ENCODE assay signal across 11 cellular contexts in the genomic region with DNA sequence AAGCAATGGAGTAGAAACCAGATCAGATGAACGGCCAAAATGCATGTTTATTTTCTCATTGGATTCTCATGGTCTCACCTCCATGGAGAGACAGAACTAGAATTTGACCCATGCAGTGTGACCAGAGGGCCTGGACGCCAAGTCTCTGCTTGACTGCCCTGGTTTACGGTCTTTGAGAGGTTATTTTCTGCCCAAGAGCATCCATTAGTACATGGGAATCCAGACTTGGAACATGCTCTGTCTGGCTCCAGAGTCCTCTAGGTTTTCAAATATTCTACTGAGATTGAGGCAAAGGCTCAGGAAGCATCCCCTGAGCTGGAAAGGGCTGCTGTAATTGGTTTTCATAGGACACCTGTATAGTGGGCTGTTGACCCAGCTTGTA. TPM values are rescaled to one million over a fixed set of nuclear protein-coding genes. Genes with fewer than 3 reads are reported as not detected.
A peak's percentile ranks its signal among the peaks of the same experiment; 100 is the strongest.
DNase-seq lines count a peak whose midpoint lies in the region; ATAC-seq and TF ChIP-seq lines count a peak whose summit lies in the region.
"Had no signal": no experiment of that assay in that cellular context is flagged by ENCODE, and none has a peak within 500 bp of the region (broad histone marks: within the 10 kb centered on the region; RNA-seq: fewer than 3 reads in every experiment).

No MANE protein-coding gene starts in this region.

- peaks cover 15% of the 10 kb centered on the region; the same call in 1 of the 2 replicates for H3F3A ChIP-seq in GM23248 (ENCODE audit: insufficient read depth)

- H3K27ac ChIP-seq in CD4-positive, alpha-beta T cell (ENCODE audit: low read depth, low read length) = no peak overlapping the region
- H3K27ac ChIP-seq in GM23248 (peak overlapping the region; percentile 72), adipose tissue (ENCODE audit: low read depth, low read length) (peak overlapping the region; percentile 17)
- no peak overlapping the region for H3K27ac ChIP-seq in naive thymus-derived CD4-positive, alpha-beta T cell (ENCODE audit: low read depth, low read length)

- peaks cover 8% of the 10 kb centered on the region for H3K9me3 Mint-ChIP-seq in CD4-positive, alpha-beta T cell
- peaks cover 0 to 10% (median 3%) of the 10 kb centered on the region in 11 donors for H3K9me3 Mint-ChIP-seq in naive thymus-derived CD4-positive, alpha-beta T cell

- no peak for TF ChIP-seq CTCF in CD4-positive, alpha-beta T cell (IDR thresholded peaks at IDR 0.05)

- H3K4me3 Mint-ChIP-seq in CD4-positive, alpha-beta T cell = peak overlapping the region; percentile 57
- H3K4me3 Mint-ChIP-seq in naive thymus-derived CD4-positive, alpha-beta T cell = peak overlapping the region in 7 of 10 donors; percentile 56 to 90 (median 69)

- no peak for ATAC-seq in CD4-positive, alpha-beta T cell (ENCODE audit: poor library complexity)
- no peak for ATAC-seq in naive thymus-derived CD4-positive, alpha-beta T cell
- ATAC-seq in GM19467 (IDR thresholded peaks at IDR 0.05; ENCODE audit: unreplicated experiment) = no peak
- no peak for ATAC-seq in GM21447 (IDR thresholded peaks at IDR 0.05; ENCODE audit: unreplicated experiment)

- in situ Hi-C loops in GM23248 (cut with MboI) = no loop called here

- no peaks in the 10 kb centered on the region for H3K9me2 ChIP-seq in GM23248 (ENCODE audit: insufficient read depth)

- no peak for DNase-seq in CD4-positive, alpha-beta T cell
- DNase-seq in GM23248 = peak; percentile 8
- no peak for DNase-seq in naive thymus-derived CD4-positive, alpha-beta T cell
- DNase-seq in CD1c-positive myeloid dendritic cell (ENCODE audit: extremely low spot score) = no peak
- no peak for DNase-seq in inferior parietal cortex (ENCODE audit: extremely low spot score)
- DNase-seq: GOT3; stimulated activated naive CD8-positive, alpha-beta T cell treated with anti-CD3 and anti-CD28 coated beads, Interleukin-15, amount 100 ng/mL, for 72 hours had no signal

- intact Hi-C loops in CD4-positive, alpha-beta T cell (cut with DNase I, micrococcal nuclease) = no loop called here
- intact Hi-C loops in naive thymus-derived CD4-positive, alpha-beta T cell (cut with micrococcal nuclease) = loop anchor here in 1 of 2 donors (5.0 kb wide), 1 partner anchor 61 kb away; no protein-coding TSS in a partner anchor

- peak overlapping the region; percentile 78 for H3K9ac ChIP-seq in GM23248

- no peaks in the 10 kb centered on the region for H3K36me3 ChIP-seq in GM23248 (ENCODE audit: low read depth)
- H3K36me3 ChIP-seq in naive thymus-derived CD4-positive, alpha-beta T cell (ENCODE audit: control insufficient read depth in 2 of 3, insufficient read depth in 3 of 3, low read length in 3 of 3) = no peaks in the 10 kb centered on the region
- H3K36me3 ChIP-seq: prostate gland had no signal

- H3K4me2 ChIP-seq in GM23248 (ENCODE audit: unreplicated experiment) = peak overlapping the region; percentile 97

- no peaks in the 10 kb centered on the region for H3K9me3 ChIP-seq in CD4-positive, alpha-beta T cell (ENCODE audit: control insufficient read depth, low read length)
- H3K9me3 ChIP-seq in GM23248 (ENCODE audit: low read depth) = no peaks in the 10 kb centered on the region
- no peaks in the 10 kb centered on the region for H3K9me3 ChIP-seq in naive thymus-derived CD4-positive, alpha-beta T cell (ENCODE audit: control insufficient read depth in 2 of 3, low read length in 3 of 3)
- H3K9me3 ChIP-seq: prostate gland had no signal

- no peaks in the 10 kb centered on the region for H3K36me3 Mint-ChIP-seq in CD4-positive, alpha-beta T cell (ENCODE audit: low read depth)
- H3K36me3 Mint-ChIP-seq in naive thymus-derived CD4-positive, alpha-beta T cell = peaks cover 0 to 7% (median 0%) of the 10 kb centered on the region in 5 donors

- CTCF ChIA-PET in CD4-positive, alpha-beta T cell (lab: Charles Lee) = no interaction called here
- CTCF ChIA-PET in naive thymus-derived CD4-positive, alpha-beta T cell (lab: Charles Lee) = no interaction called here

- no peak overlapping the region for H3K27ac Mint-ChIP-seq in CD4-positive, alpha-beta T cell
- peak overlapping the region in 1 of 9 donors; percentile 85 for H3K27ac Mint-ChIP-seq in naive thymus-derived CD4-positive, alpha-beta T cell

- peak overlapping the region; percentile 96 for H2AFZ ChIP-seq in GM23248

- no peaks in the 10 kb centered on the region for H3K79me2 ChIP-seq in GM23248 (ENCODE audit: insufficient read depth)

- H3K4me3 ChIP-seq in GM23248 = peak overlapping the region; percentile 75
- peak overlapping the region; percentile 6 for H3K4me3 ChIP-seq in naive thymus-derived CD4-positive, alpha-beta T cell (ENCODE audit: low read length)

- 39 to 46% methylated on average over 3 of the region's 3 CpGs for WGBS in GM23248 (ENCODE audit: low coverage in 1 of 2, low lambda C conversion rate in 2 of 2, missing lambda C conversion rate in 2 of 2), 2 experiments
- 86 to 87% (median 86%) methylated on average over 3 of the region's 3 CpGs for WGBS in adipose tissue, 3 donors

- peaks cover 18% of the 10 kb centered on the region for H3K4me1 ChIP-seq in GM23248 (ENCODE audit: insufficient read depth)
- peaks cover 5 to 11% of the 10 kb centered on the region in 2 donors for H3K4me1 ChIP-seq in naive thymus-derived CD4-positive, alpha-beta T cell (ENCODE audit: control insufficient read depth in 2 of 2, insufficient read depth in 2 of 2, low read length in 2 of 2)
- H3K4me1 ChIP-seq: prostate gland had no signal

- no peaks in the 10 kb centered on the region for H3K27me3 Mint-ChIP-seq in CD4-positive, alpha-beta T cell
- H3K27me3 Mint-ChIP-seq in naive thymus-derived CD4-positive, alpha-beta T cell = peaks cover 0 to 34% (median 20%) of the 10 kb centered on the region in 5 donors
- H3K27me3 Mint-ChIP-seq: stimulated activated naive CD8-positive, alpha-beta T cell treated with anti-CD3 and anti-CD28 coated beads, Interleukin-15, amount 100 ng/mL, for 72 hours had no signal

- no peaks in the 10 kb centered on the region for H4K20me1 ChIP-seq in GM23248 (ENCODE audit: insufficient read depth)

- POLR2A ChIA-PET in CD4-positive, alpha-beta T cell (lab: Charles Lee) = no interaction called here
- POLR2A ChIA-PET in naive thymus-derived CD4-positive, alpha-beta T cell (lab: Charles Lee) = no interaction called here

- H3K27me3 ChIP-seq in CD4-positive, alpha-beta T cell (ENCODE audit: control insufficient read depth, insufficient read depth, low read length) = no peaks in the 10 kb centered on the region
- H3K27me3 ChIP-seq in GM23248 (replicated peaks; ENCODE audit: insufficient read depth) = no peaks in the 10 kb centered on the region
- no peaks in the 10 kb centered on the region for H3K27me3 ChIP-seq in naive thymus-derived CD4-positive, alpha-beta T cell (ENCODE audit: control insufficient read depth in 2 of 2, insufficient read depth in 2 of 2, low read length in 2 of 2)

- peaks cover 12% of the 10 kb centered on the region for H3K4me1 Mint-ChIP-seq in CD4-positive, alpha-beta T cell (ENCODE audit: low read depth)
- peaks cover 7 to 10% (median 9%) of the 10 kb centered on the region in 7 donors for H3K4me1 Mint-ChIP-seq in naive thymus-derived CD4-positive, alpha-beta T cell

RNA-seq across cellular contexts. Expression of gene UST, which starts 45.4 kb away (rescaled TPM):
- total RNA-seq in CD4-positive, alpha-beta T cell = 1 to 10 TPM; 1.9 to 3.7 TPM
- total RNA-seq in GM23248 (2014; rRNA removed; shearing (Covaris generic)) = 23.1 and 23.3 TPM in 2 replicates
- polyA plus RNA-seq in GM23248 (2016; fragmentation: Nextera tagmentation; extraction: Ambion mirVana) = 10.1 and 11.2 TPM in 2 replicates
- polyA plus RNA-seq in adipose tissue = 10 to 100 TPM in 1 of 3 donors, 1 to 10 TPM in 2; 2.4 to 17.9 (median 6.5) TPM
- total RNA-seq in naive thymus-derived CD4-positive, alpha-beta T cell = 1 to 10 TPM in 1 of 5 experiments, under 1 TPM in 4; 0.35 to 2.6 (median 0.46) TPM
- polyA plus RNA-seq in naive thymus-derived CD4-positive, alpha-beta T cell = not detected

Comparison
In these comparisons a context has a peak if more than half of its experiments do, and no peak if none do; other contexts are left out.
1. H3K27ac ChIP-seq: peak in GM23248 (single experiment) and adipose tissue (single experiment); none in CD4-positive, alpha-beta T cell (single experiment) and naive thymus-derived CD4-positive, alpha-beta T cell (single experiment).